In genomic region chr19:44767295-44768180, GRCh38 we compare ENCODE assay signal across 22 cellular contexts. TPM values are rescaled to one million over a fixed set of nuclear protein-coding genes. Genes with fewer than 3 reads are reported as not detected.
DNase-seq lines count a peak whose midpoint lies in the region; ATAC-seq and TF ChIP-seq lines count a peak whose summit lies in the region.
"Had no signal": no experiment of that assay in that cellular context is flagged by ENCODE, and none has a peak within 500 bp of the region (broad histone marks: within the 10 kb centered on the region; RNA-seq: fewer than 3 reads in every experiment).

No MANE protein-coding gene starts in this region.

- no peak overlapping the region for H3K27ac ChIP-seq in HEK293 (ENCODE audit: extremely low read depth, low read depth, low read length)
- peak overlapping the region; percentile 54 for H3K27ac ChIP-seq in neutrophil
- no peak overlapping the region for H3K27ac ChIP-seq in uterus
- H3K27ac ChIP-seq: colonic mucosa, upper lobe of right lung had no signal

- ATAC-seq in activated B cell treated with CpG ODN at 0.5 μM for 24 hours (ENCODE audit: low read depth): no peak
- ATAC-seq: left colon, upper lobe of right lung had no signal

- H3K4me3 Mint-ChIP-seq in activated CD4-positive, alpha-beta T cell treated with anti-CD3 and anti-CD28 coated beads, Interleukin-2, amount 10 ng/mL, durations not matched to agents 7 days and 5 days: no peak overlapping the region
- no peak overlapping the region for H3K4me3 Mint-ChIP-seq in activated B cell treated with CpG ODN at 0.5 μM for 24 hours
- H3K4me3 Mint-ChIP-seq: CD4-positive, alpha-beta T cell; mesothelial cell of epicardium had no signal

- H3K27me3 ChIP-seq in neutrophil (no peaks in the 10 kb centered on the region), uterus (no peaks in the 10 kb centered on the region)
- H3K27me3 ChIP-seq: colonic mucosa, upper lobe of right lung had no signal

- H3K36me3 Mint-ChIP-seq in activated CD4-positive, alpha-beta T cell treated with anti-CD3 and anti-CD28 coated beads, Interleukin-2, amount 10 ng/mL, durations not matched to agents 7 days and 5 days (ENCODE audit: low read depth): peaks cover 7% of the 10 kb centered on the region
- no peaks in the 10 kb centered on the region for H3K36me3 Mint-ChIP-seq in activated B cell treated with CpG ODN at 0.5 μM for 24 hours (ENCODE audit: low read depth)
- H3K36me3 Mint-ChIP-seq: mesothelial cell of epicardium had no signal

- H3K27me3 Mint-ChIP-seq in activated CD4-positive, alpha-beta T cell treated with anti-CD3 and anti-CD28 coated beads, Interleukin-2, amount 10 ng/mL, durations not matched to agents 7 days and 5 days: peaks cover 3% of the 10 kb centered on the region
- H3K27me3 Mint-ChIP-seq in activated B cell treated with CpG ODN at 0.5 μM for 24 hours: no peaks in the 10 kb centered on the region
- H3K27me3 Mint-ChIP-seq: CD4-positive, alpha-beta T cell had no signal

- peak overlapping the region; percentile 21 for H3K27ac Mint-ChIP-seq in activated CD4-positive, alpha-beta T cell treated with anti-CD3 and anti-CD28 coated beads, Interleukin-2, amount 10 ng/mL, durations not matched to agents 7 days and 5 days
- H3K27ac Mint-ChIP-seq in activated B cell treated with CpG ODN at 0.5 μM for 24 hours: peak overlapping the region; percentile 63
- H3K27ac Mint-ChIP-seq: CD4-positive, alpha-beta T cell; mesothelial cell of epicardium had no signal

- CTCF ChIA-PET in activated CD4-positive, alpha-beta T cell treated with anti-CD3 and anti-CD28 coated beads, Interleukin-2, amount 10 ng/mL, durations not matched to agents 7 days and 5 days (lab: Charles Lee): interaction anchor here (0.7 to 11.9 kb wide), 5 partner anchors 11 to 78 kb away, joined by 3 to 222 read pairs (median 7); partner anchors contain the start of gene BCL3
- CTCF ChIA-PET in HEK293 (lab: Yijun Ruan, JAX) (interaction anchor here (0.5 to 11.4 kb wide), 8 partner anchors 9 to 114 kb away, joined by 3 to 453 read pairs (median 3); no protein-coding TSS in a partner anchor), activated B cell treated with CpG ODN at 0.5 μM for 24 hours (lab: Charles Lee) (interaction anchor here (1.1 to 4.7 kb wide), 5 partner anchors 13 to 113 kb away, joined by 3 to 29 read pairs (median 5); no protein-coding TSS in a partner anchor)

- intact Hi-C loops in activated B cell treated with CpG ODN at 0.5 μM for 24 hours (cut with micrococcal nuclease): no loop called here
- intact Hi-C loops in uterus (cut with DNase I; ENCODE audit: low total_unique reads): no loop called here

- TF ChIP-seq CTCF in HEK293 (tag by site-specific recombination; IDR thresholded peaks at IDR 0.05) (no peak), activated B cell treated with CpG ODN at 0.5 μM for 24 hours (IDR thresholded peaks at IDR 0.05) (no peak), neutrophil (IDR thresholded peaks at IDR 0.05) (no peak), uterus (IDR thresholded peaks at IDR 0.05) (no peak)

- peaks cover 8% of the 10 kb centered on the region for H3K9me3 Mint-ChIP-seq in activated CD4-positive, alpha-beta T cell treated with anti-CD3 and anti-CD28 coated beads, Interleukin-2, amount 10 ng/mL, durations not matched to agents 7 days and 5 days
- peaks cover 3% of the 10 kb centered on the region for H3K9me3 Mint-ChIP-seq in activated B cell treated with CpG ODN at 0.5 μM for 24 hours
- H3K9me3 Mint-ChIP-seq: CD4-positive, alpha-beta T cell had no signal

- POLR2A ChIA-PET in activated CD4-positive, alpha-beta T cell treated with anti-CD3 and anti-CD28 coated beads, Interleukin-2, amount 10 ng/mL, durations not matched to agents 7 days and 5 days (lab: Charles Lee): interaction anchor here (0.5 kb wide), 1 partner anchor 16 kb away, joined by 3 read pairs; no protein-coding TSS in a partner anchor
- POLR2A ChIA-PET in HEK293 (lab: Yijun Ruan, JAX) (interaction anchor here (0.6 kb wide), 1 partner anchor 138 kb away, joined by 3 read pairs; no protein-coding TSS in a partner anchor), activated B cell treated with CpG ODN at 0.5 μM for 24 hours (lab: Charles Lee) (interaction anchor here (1.9 to 10.4 kb wide), 2 partner anchors 14 to 45 kb away, joined by 7 to 283 read pairs; partner anchors contain the start of gene BCL3)

- peaks cover 51% of the 10 kb centered on the region for H3K4me1 Mint-ChIP-seq in activated CD4-positive, alpha-beta T cell treated with anti-CD3 and anti-CD28 coated beads, Interleukin-2, amount 10 ng/mL, durations not matched to agents 7 days and 5 days
- H3K4me1 Mint-ChIP-seq in activated B cell treated with CpG ODN at 0.5 μM for 24 hours: peaks cover 38% of the 10 kb centered on the region

- no peak for DNase-seq in activated CD4-positive, alpha-beta T cell treated with anti-CD3 and anti-CD28 coated beads, Interleukin-2, amount 10 ng/mL, durations not matched to agents 7 days and 5 days
- DNase-seq in activated CD4-positive, alpha-beta T cell treated with anti-CD3 and anti-CD28 coated beads, Interleukin-2, amount 50 U/mL, for 4 hours: no peak
- DNase-seq in activated B cell treated with CpG ODN at 0.5 μM for 24 hours: no peak
- no peak for DNase-seq in NCI-H2107 treated with DMSO at 0.1 percent for 48 hours (lab: John Stamatoyannopoulos, UW; ENCODE audit: unreplicated experiment)
- DNase-seq in glomerular visceral epithelial cell (ENCODE audit: extremely low spot score): no peak
- no peak for DNase-seq in uterus
- DNase-seq: CD4-positive, alpha-beta T cell; colonic mucosa; DMS79 treated with DMSO at 0.1 percent for 48 hours; foreskin melanocyte; left colon; NCI-H2029 treated with DMSO at 0.1 percent for 48 hours; NCI-H524; SIG-M5; stimulated activated naive CD4-positive, alpha-beta T cell treated with Interleukin-2 at 50 U/mL for 16 hours; T1000; upper lobe of right lung had no signal

- no peak for TF ChIP-seq POLR2A in uterus (IDR thresholded peaks at IDR 0.05)

- H3K4me3 ChIP-seq in HEK293 (ENCODE audit: low read depth, low read length): no peak overlapping the region
- H3K4me3 ChIP-seq in neutrophil (ENCODE audit: low read depth in 1 of 2, low read length in 1 of 2): no peak overlapping the region
- no peak overlapping the region for H3K4me3 ChIP-seq in uterus
- H3K4me3 ChIP-seq: colonic mucosa, upper lobe of right lung had no signal

- H3K36me3 ChIP-seq in HEK293 (ENCODE audit: control insufficient read depth in 2 of 2, insufficient read depth in 1 of 2, low read length in 2 of 2) (no peaks in the 10 kb centered on the region; a peak in 1 of 3 replicates), neutrophil (no peaks in the 10 kb centered on the region), uterus (no peaks in the 10 kb centered on the region)
- H3K36me3 ChIP-seq: colonic mucosa, upper lobe of right lung had no signal

- H3K9me3 ChIP-seq in HEK293 (ENCODE audit: control insufficient read depth, insufficient read depth, low read depth, low read length) (no peaks in the 10 kb centered on the region; the same call in 1 of the 2 replicates), neutrophil (no peaks in the 10 kb centered on the region), uterus (no peaks in the 10 kb centered on the region)
- H3K9me3 ChIP-seq: colonic mucosa, upper lobe of right lung had no signal

- H3K4me1 ChIP-seq in HEK293 (ENCODE audit: control insufficient read depth, insufficient read depth, low read length) (no peaks in the 10 kb centered on the region), neutrophil (ENCODE audit: control insufficient read depth in 1 of 2, insufficient read depth in 1 of 2, low read depth in 1 of 2, low read length in 1 of 2) (peaks cover 71 to 78% of the 10 kb centered on the region in 2 experiments), uterus (no peaks in the 10 kb centered on the region)
- H3K4me1 ChIP-seq: upper lobe of right lung had no signal

TF ChIP-seq in HEK293, 187 proteins besides CTCF, POLR2A, EP300 and RAD21 (continues in another document):
- peak; percentile 26; the same call in 1 of the 2 replicates for TF ChIP-seq KLF8 (tag by site-specific recombination; IDR thresholded peaks at IDR 0.05)
- TF ChIP-seq ZNF10 (tag by site-specific recombination; IDR thresholded peaks at IDR 0.05): no peak
- peak; percentile 80 for TF ChIP-seq ZNF580 (tag by site-specific recombination; IDR thresholded peaks at IDR 0.05)

RNA-seq across cellular contexts. Expression of gene CBLC, which starts 10.2 kb away (rescaled TPM):
- total RNA-seq in activated CD4-positive, alpha-beta T cell treated with anti-CD3 and anti-CD28 coated beads, Interleukin-2, amount 10 ng/mL, durations not matched to agents 7 days and 5 days: not detected
- total RNA-seq in activated B cell treated with CpG ODN at 0.5 μM for 24 hours: not detected in 2 replicates
- total RNA-seq in uterus: 1 to 10 TPM in 1 of 4 donors, under 1 TPM in 1, not detected in 2; 0.29 to 5.8 TPM
- total RNA-seq: A673; CD4-positive, alpha-beta T cell; OCI-LY7 had no signal

RNA-seq across cellular contexts. Expression of gene BCL3, which starts 19.0 kb away (rescaled TPM):
- total RNA-seq in activated CD4-positive, alpha-beta T cell treated with anti-CD3 and anti-CD28 coated beads, Interleukin-2, amount 10 ng/mL, durations not matched to agents 7 days and 5 days: 10 to 100 TPM; 38.7 to 40.2 TPM
- total RNA-seq in activated B cell treated with CpG ODN at 0.5 μM for 24 hours: 121 and 149 TPM in 2 replicates
- total RNA-seq in uterus: 10 to 100 TPM in 2 of 4 donors, 1 to 10 TPM in 2; 3.2 to 58.8 (median 11.9) TPM

RNA-seq across cellular contexts. Expression of gene BCAM, which starts 41.4 kb away (rescaled TPM):
- not detected for total RNA-seq in activated CD4-positive, alpha-beta T cell treated with anti-CD3 and anti-CD28 coated beads, Interleukin-2, amount 10 ng/mL, durations not matched to agents 7 days and 5 days
- not detected in 2 replicates for total RNA-seq in activated B cell treated with CpG ODN at 0.5 μM for 24 hours
- total RNA-seq in uterus: 100 to 1,000 TPM in 2 of 4 donors, 10 to 100 TPM in 1, 1 to 10 TPM in 1; 3.8 to 171 (median 111) TPM
- total RNA-seq: CD4-positive, alpha-beta T cell; OCI-LY7 had no signal
